9 cellular contexts compared by ENCODE assay signal in genomic region chr11:69337211-69337721, GRCh38.
A peak's percentile ranks its signal among the peaks of the same experiment; 100 is the strongest.
DNase-seq lines count a peak whose midpoint lies in the region; ATAC-seq lines count a peak whose summit lies in the region.
"Had no signal": no experiment of that assay in that cellular context is flagged by ENCODE, and none has a peak within 500 bp of the region (broad histone marks: within the 10 kb centered on the region; RNA-seq: fewer than 3 reads in every experiment).

No MANE protein-coding gene starts in this region.

- H3K9me3 Mint-ChIP-seq in stimulated activated effector memory CD8-positive, alpha-beta T cell treated with anti-CD3 and anti-CD28 coated beads, Interleukin-12 subunit alpha, Interleukin-12 subunit beta, amount 100 ng/mL, for 72 hours: peaks cover 3% of the 10 kb centered on the region

- H3K27ac ChIP-seq in epithelial cell of prostate: peak overlapping the region; percentile 36
- H3K27ac ChIP-seq: SJCRH30 had no signal

- peak; percentile 35 for DNase-seq in activated gamma-delta T cell treated with anti-CD3 and anti-CD28 coated beads, Interleukin-2, amount 50 U/mL, for 16 hours (ENCODE audit: low read depth)
- DNase-seq in activated gamma-delta T cell treated with Interleukin-2 at 50 U/mL for 16 hours (no peak), SHP77 treated with DMSO at 0.1 percent for 48 hours (lab: John Stamatoyannopoulos, UW) (peak; percentile 53), epithelial cell of prostate (ENCODE audit: low read depth, low spot score) (no peak), NCI-H1694 treated with DMSO at 0.1 percent for 48 hours (lab: John Stamatoyannopoulos, UW) (no peak), DMS114 treated with DMSO at 0.1 percent for 48 hours (lab: John Stamatoyannopoulos, UW; ENCODE audit: unreplicated experiment) (no peak)
- no peak for DNase-seq in stimulated activated effector memory CD8-positive, alpha-beta T cell treated with anti-CD3 and anti-CD28 coated beads, Interleukin-12 subunit alpha, Interleukin-12 subunit beta, amount 100 ng/mL, for 72 hours (ENCODE audit: low spot score in 2 of 2)

- H3K36me3 Mint-ChIP-seq in stimulated activated effector memory CD8-positive, alpha-beta T cell treated with anti-CD3 and anti-CD28 coated beads, Interleukin-12 subunit alpha, Interleukin-12 subunit beta, amount 100 ng/mL, for 72 hours: peaks cover 6% of the 10 kb centered on the region

- H3K4me3 Mint-ChIP-seq in stimulated activated effector memory CD8-positive, alpha-beta T cell treated with anti-CD3 and anti-CD28 coated beads, Interleukin-12 subunit alpha, Interleukin-12 subunit beta, amount 100 ng/mL, for 72 hours: peak overlapping the region; percentile 24

- peak overlapping the region; percentile 40 for H3K27ac Mint-ChIP-seq in stimulated activated effector memory CD8-positive, alpha-beta T cell treated with anti-CD3 and anti-CD28 coated beads, Interleukin-12 subunit alpha, Interleukin-12 subunit beta, amount 100 ng/mL, for 72 hours

- H3K4me1 Mint-ChIP-seq in stimulated activated effector memory CD8-positive, alpha-beta T cell treated with anti-CD3 and anti-CD28 coated beads, Interleukin-12 subunit alpha, Interleukin-12 subunit beta, amount 100 ng/mL, for 72 hours: peaks cover 35% of the 10 kb centered on the region

- peak; percentile 95 for ATAC-seq in stimulated activated effector memory CD8-positive, alpha-beta T cell treated with anti-CD3 and anti-CD28 coated beads, Interleukin-12 subunit alpha, Interleukin-12 subunit beta, amount 100 ng/mL, for 72 hours
- no peak for ATAC-seq in HG03175 (IDR thresholded peaks at IDR 0.05; ENCODE audit: unreplicated experiment)

Comparison
In these comparisons a context has a peak if more than half of its experiments do, and no peak if none do; other contexts are left out.
1. DNase-seq: peak in activated gamma-delta T cell treated with anti-CD3 and anti-CD28 coated beads, Interleukin-2, amount 50 U/mL, for 16 hours (single experiment) and SHP77 treated with DMSO at 0.1 percent for 48 hours (single experiment); none in activated gamma-delta T cell treated with Interleukin-2 at 50 U/mL for 16 hours (single experiment), epithelial cell of prostate (single experiment), stimulated activated effector memory CD8-positive, alpha-beta T cell treated with anti-CD3 and anti-CD28 coated beads, Interleukin-12 subunit alpha, Interleukin-12 subunit beta, amount 100 ng/mL, for 72 hours (0 of 2), NCI-H1694 treated with DMSO at 0.1 percent for 48 hours (single experiment) and DMS114 treated with DMSO at 0.1 percent for 48 hours (single experiment).